Comparison of ENCODE assay signal across 9 cellular contexts in genomic region chr11:13440100-13440855, GRCh38. TPM values are rescaled to one million over a fixed set of nuclear protein-coding genes. Genes with fewer than 3 reads are reported as not detected.
DNase-seq lines count a peak whose midpoint lies in the region; ATAC-seq and TF ChIP-seq lines count a peak whose summit lies in the region.
"Had no signal": no experiment of that assay in that cellular context is flagged by ENCODE, and none has a peak within 500 bp of the region (broad histone marks: within the 10 kb centered on the region; RNA-seq: fewer than 3 reads in every experiment).

No MANE protein-coding gene starts in this region.

- DNase-seq in A172 (ENCODE audit: low spot score) (peak; percentile 89), amniotic epithelial cell (ENCODE audit: low read depth) (peak; percentile 97), heart left ventricle (peak in 2 of 5 donors; percentile 22 to 27), sigmoid colon (no peak)
- DNase-seq in activated effector memory CD4-positive, alpha-beta T cell treated with Interleukin-2 at 50 U/mL for 16 hours, result no peak
- DNase-seq: activated T-cell treated with anti-CD3 and anti-CD28 coated beads, Interleukin-2, amount 50 U/mL, for 4 hours had no signal

- WGBS in heart left ventricle, 4 donors, result 13 to 27% (median 17%) methylated on average over 8 of the region's 8 CpGs
- 14 to 55% methylated on average over 8 of the region's 8 CpGs for WGBS in sigmoid colon, 2 donors

- CTCF ChIA-PET in HEK293 (lab: Yijun Ruan, JAX), result interaction anchor here (0.6 to 0.7 kb wide), 3 partner anchors 14 to 217 kb away, joined by 3 read pairs; no protein-coding TSS in a partner anchor

- H3K9me3 ChIP-seq in HEK293 (ENCODE audit: control insufficient read depth, insufficient read depth, low read depth, low read length), result no peaks in the 10 kb centered on the region
- no peaks in the 10 kb centered on the region for H3K9me3 ChIP-seq in heart left ventricle
- H3K9me3 ChIP-seq in sigmoid colon, result no peaks in the 10 kb centered on the region

- intact Hi-C loops in heart left ventricle (cut with DNase I) (no loop called here), sigmoid colon (cut with DNase I) (no loop called here)

- TF ChIP-seq CTCF in HEK293 (tag by site-specific recombination; IDR thresholded peaks at IDR 0.05), result no peak
- TF ChIP-seq CTCF in heart left ventricle (IDR thresholded peaks at IDR 0.05), result no peak
- no peak for TF ChIP-seq CTCF in sigmoid colon (IDR thresholded peaks at IDR 0.05)

- peak overlapping the region; percentile 37 for H3K4me3 ChIP-seq in HEK293 (ENCODE audit: low read depth, low read length)
- H3K4me3 ChIP-seq in heart left ventricle, result peak overlapping the region in 10 of 12 donors; percentile 21 to 50 (median 32)
- H3K4me3 ChIP-seq in sigmoid colon, result peak overlapping the region; percentile 4 to 42 (median 34)

- H3K36me3 ChIP-seq in HEK293 (ENCODE audit: control insufficient read depth in 2 of 2, insufficient read depth in 1 of 2, low read length in 2 of 2), result no peaks in the 10 kb centered on the region
- no peaks in the 10 kb centered on the region for H3K36me3 ChIP-seq in heart left ventricle
- H3K36me3 ChIP-seq in sigmoid colon, result no peaks in the 10 kb centered on the region

- H3K27me3 ChIP-seq in heart left ventricle (no peaks in the 10 kb centered on the region), sigmoid colon (no peaks in the 10 kb centered on the region)

- TF ChIP-seq EP300 in sigmoid colon (IDR thresholded peaks at IDR 0.05), result no peak

- TF ChIP-seq POLR2A in heart left ventricle (IDR thresholded peaks at IDR 0.05), result no peak
- TF ChIP-seq POLR2A in sigmoid colon (IDR thresholded peaks at IDR 0.05), result no peak

- POLR2A ChIA-PET in HEK293 (lab: Yijun Ruan, JAX), result interaction anchor here (1.5 kb wide), 1 partner anchor 23 kb away, joined by 10 read pairs; the partner anchor contains the start of gene BTBD10

- H3K27ac ChIP-seq in HEK293 (ENCODE audit: extremely low read depth, low read depth, low read length) (no peak overlapping the region), heart left ventricle (peak overlapping the region in 9 of 12 donors; percentile 3 to 55 (median 41)), sigmoid colon (peak overlapping the region; percentile 51 to 73 (median 62))

- ATAC-seq in heart left ventricle (peak; percentile 86 to 99 (median 98)), HG03196 (IDR thresholded peaks at IDR 0.05; ENCODE audit: unreplicated experiment) (no peak), HG03025 (IDR thresholded peaks at IDR 0.05; ENCODE audit: low FRiP score, unreplicated experiment) (no peak)

- H3K4me1 ChIP-seq in HEK293 (ENCODE audit: control insufficient read depth, insufficient read depth, low read length), result no peaks in the 10 kb centered on the region
- peaks cover 0 to 20% (median 7%) of the 10 kb centered on the region in 12 donors for H3K4me1 ChIP-seq in heart left ventricle
- H3K4me1 ChIP-seq in sigmoid colon, result peaks cover 0 to 22% (median 2%) of the 10 kb centered on the region in 4 donors

TF ChIP-seq in HEK293, 187 proteins besides CTCF, POLR2A, EP300 and RAD21:
- TF ChIP-seq SP2 (tag by site-specific recombination; IDR thresholded peaks at IDR 0.05) (peak; percentile 68), ZNF350 (tag by site-specific recombination; IDR thresholded peaks at IDR 0.05) (0 out of 2 replicates have a peak, but pooled peaks have one; percentile 56), ZBTB17 (tag by site-specific recombination; IDR thresholded peaks at IDR 0.05) (peak; percentile 61), ZSCAN30 (tag by site-specific recombination; IDR thresholded peaks at IDR 0.05) (no peak), KLF17 (tag by site-specific recombination; IDR thresholded peaks at IDR 0.05) (no peak)

RNA-seq across cellular contexts. Expression of gene BTBD10, which starts 22.7 kb away (rescaled TPM):
- 99.8 and 117 TPM in 2 replicates for total RNA-seq in A172 (2014; rRNA removed; shearing (Covaris generic))
- 10 to 100 TPM; 22.6 to 31.4 (median 25.8) TPM for total RNA-seq in heart left ventricle
- 10 to 100 TPM in 1 of 2 donors, 1 to 10 TPM in 1; 5.9 to 28.1 TPM for polyA plus RNA-seq in heart left ventricle
- total RNA-seq in sigmoid colon, result 10 to 100 TPM; 43.3 to 77.8 (median 61.2) TPM
- polyA plus RNA-seq in sigmoid colon, result 10 to 100 TPM; 18.9 to 27.3 (median 22.2) TPM

RNA-seq across cellular contexts. Expression of gene PTH, which starts 55.5 kb away (rescaled TPM):
- total RNA-seq in A172 (2014; rRNA removed; shearing (Covaris generic)), result not detected in 2 replicates
- not detected for total RNA-seq in heart left ventricle
- not detected for polyA plus RNA-seq in heart left ventricle
- total RNA-seq in sigmoid colon, result not detected
- polyA plus RNA-seq in sigmoid colon, result not detected
- total RNA-seq: activated T-cell treated with anti-CD3 and anti-CD28 coated beads, Interleukin-2, amount 50 U/mL, for 4 hours had no signal

Comparison
In these comparisons a context has a peak if more than half of its experiments do, and no peak if none do; other contexts are left out.
1. DNase-seq: peak in A172 (single experiment) and amniotic epithelial cell (single experiment); none in sigmoid colon (single experiment) and activated effector memory CD4-positive, alpha-beta T cell treated with Interleukin-2 at 50 U/mL for 16 hours (single experiment).
2. ATAC-seq: peak in heart left ventricle (4 of 4); none in HG03196 (single experiment) and HG03025 (single experiment).
3. Peak in every context shown above with its lines, with median percentiles within 50 percentile points of each other: H3K4me3 ChIP-seq.